In genomic region chr1:223827193-223827663, GRCh38 we compare ENCODE assay signal across 14 cellular contexts. TPM values are rescaled to one million over a fixed set of nuclear protein-coding genes. Genes with fewer than 3 reads are reported as not detected.
DNase-seq lines count a peak whose midpoint lies in the region; ATAC-seq, FAIRE-seq and TF ChIP-seq lines count a peak whose summit lies in the region.
"Had no signal": no experiment of that assay in that cellular context is flagged by ENCODE, and none has a peak within 500 bp of the region (broad histone marks: within the 10 kb centered on the region; RNA-seq: fewer than 3 reads in every experiment).

No MANE protein-coding gene starts in this region.

- intact Hi-C loops in lower leg skin (cut with DNase I; ENCODE audit: low total_unique reads), result no loop called here

- no peak for ATAC-seq in naive B cell (ENCODE audit: low read depth in 2 of 2)
- ATAC-seq: stimulated activated naive CD8-positive, alpha-beta T cell treated with anti-CD3 and anti-CD28 coated beads, Interleukin-15, amount 100 ng/mL, for 72 hours had no signal

- TF ChIP-seq CTCF in astrocyte (IDR thresholded peaks at IDR 0.05; ENCODE audit: insufficient read depth, low read depth, low read length) (no peak), lower leg skin (IDR thresholded peaks at IDR 0.05) (no peak)

- FAIRE-seq in astrocyte (lab: Jason Lieb, UNC), result no peak
- FAIRE-seq: GM19239 had no signal

- no peak overlapping the region for H2AFZ ChIP-seq in astrocyte (ENCODE audit: low read depth, low read length)

- H3K36me3 Mint-ChIP-seq in astrocyte (ENCODE audit: low read depth, unreplicated experiment), result peaks cover 3% of the 10 kb centered on the region
- H3K36me3 Mint-ChIP-seq in naive B cell, result peaks cover 0 to 4% of the 10 kb centered on the region in 2 donors

- H3K4me3 Mint-ChIP-seq in astrocyte (ENCODE audit: unreplicated experiment), result peak overlapping the region; percentile 61
- H3K4me3 Mint-ChIP-seq in naive B cell, result no peak overlapping the region
- H3K4me3 Mint-ChIP-seq: nephron; stimulated activated naive CD8-positive, alpha-beta T cell treated with anti-CD3 and anti-CD28 coated beads, Interleukin-15, amount 100 ng/mL, for 72 hours had no signal

- H3K4me1 Mint-ChIP-seq in astrocyte (ENCODE audit: low read depth, unreplicated experiment) (peaks cover 26% of the 10 kb centered on the region), naive B cell (peaks cover 56 to 64% (median 58%) of the 10 kb centered on the region in 3 donors)

- H3K4me1 ChIP-seq in astrocyte (ENCODE audit: insufficient read depth, low read length), result peaks cover 10% of the 10 kb centered on the region

- DNase-seq in ELF-1 (ENCODE audit: low read depth, low spot score), result peak; percentile 58
- DNase-seq in Kasumi-1 (lab: John Stamatoyannopoulos, UW), result peak; percentile 22 to 31
- DNase-seq in astrocyte (ENCODE audit: low read depth), result peak; percentile 37
- no peak for DNase-seq in naive B cell
- no peak for DNase-seq in retina
- DNase-seq in lower leg skin (ENCODE audit: low spot score in 2 of 2), result no peak
- DNase-seq in NCI-H1436 (lab: John Stamatoyannopoulos, UW), result no peak
- DNase-seq in cerebellar cortex (ENCODE audit: low spot score), result no peak
- DNase-seq: dorsolateral prefrontal cortex; NCI-H1105; NCI-H82; stimulated activated naive CD8-positive, alpha-beta T cell treated with anti-CD3 and anti-CD28 coated beads, Interleukin-15, amount 100 ng/mL, for 72 hours had no signal

- WGBS in lower leg skin, 2 donors, result 70 to 87% methylated on average over 3 of the region's 3 CpGs

- no peak overlapping the region for H3K4me3 ChIP-seq in astrocyte (ENCODE audit: insufficient read depth, low read depth, low read length)
- no peak overlapping the region for H3K4me3 ChIP-seq in lower leg skin (ENCODE audit: low read depth, poor library complexity, severe bottlenecking)
- H3K4me3 ChIP-seq: dorsolateral prefrontal cortex had no signal

- no peak for TF ChIP-seq POLR2A in lower leg skin (IDR thresholded peaks at IDR 0.05)

- no peaks in the 10 kb centered on the region for H3K9me3 Mint-ChIP-seq in astrocyte (ENCODE audit: unreplicated experiment)
- H3K9me3 Mint-ChIP-seq in naive B cell, result no peaks in the 10 kb centered on the region
- H3K9me3 Mint-ChIP-seq: nephron; stimulated activated naive CD8-positive, alpha-beta T cell treated with anti-CD3 and anti-CD28 coated beads, Interleukin-15, amount 100 ng/mL, for 72 hours had no signal

- peaks cover 64% of the 10 kb centered on the region for H4K20me1 ChIP-seq in astrocyte (ENCODE audit: insufficient read depth, low read length)

- peaks cover 93% of the 10 kb centered on the region for H3K79me2 ChIP-seq in astrocyte (ENCODE audit: insufficient read depth, low read length)

- H3K27me3 ChIP-seq in astrocyte (ENCODE audit: insufficient read depth, low read length), result no peaks in the 10 kb centered on the region
- H3K27me3 ChIP-seq: dorsolateral prefrontal cortex had no signal

- no peak overlapping the region for H3K27ac ChIP-seq in astrocyte (ENCODE audit: low read depth, low read length)

- no peaks in the 10 kb centered on the region for H3K36me3 ChIP-seq in astrocyte (ENCODE audit: insufficient read depth, low read length)

- no peak overlapping the region for H3K4me2 ChIP-seq in astrocyte (ENCODE audit: low read length)

- H3K27me3 Mint-ChIP-seq in astrocyte (ENCODE audit: low read depth, unreplicated experiment) (no peaks in the 10 kb centered on the region), naive B cell (no peaks in the 10 kb centered on the region)
- H3K27me3 Mint-ChIP-seq: stimulated activated naive CD8-positive, alpha-beta T cell treated with anti-CD3 and anti-CD28 coated beads, Interleukin-15, amount 100 ng/mL, for 72 hours had no signal

- H3K9ac ChIP-seq in astrocyte (ENCODE audit: low read length), result no peak overlapping the region

- no peaks in the 10 kb centered on the region for H3K9me3 ChIP-seq in astrocyte (ENCODE audit: insufficient read depth, low read depth, low read length)

- H3K27ac Mint-ChIP-seq in astrocyte (ENCODE audit: unreplicated experiment) (peak overlapping the region; percentile 81), naive B cell (peak overlapping the region in 4 of 6 donors; percentile 3 to 79 (median 24))
- H3K27ac Mint-ChIP-seq: nephron had no signal

RNA-seq across cellular contexts. Expression of gene TP53BP2, which starts 18.5 kb away (rescaled TPM):
- 42.3 and 46.6 TPM in 2 replicates for total RNA-seq in astrocyte
- 10 to 100 TPM in 4 of 6 donors, 1 to 10 TPM in 2; 2.8 to 15.5 (median 12.9) TPM for polyA plus RNA-seq in naive B cell (ENCODE audit: low read depth in 6 of 6)
- 10 to 100 TPM; 32.2 to 49.9 (median 36.6) TPM for total RNA-seq in lower leg skin

Comparison
In these comparisons a context has a peak if more than half of its experiments do, and no peak if none do; other contexts are left out.
1. DNase-seq: peak in ELF-1 (single experiment), Kasumi-1 (2 of 2) and astrocyte (single experiment); none in naive B cell (single experiment), retina (single experiment), lower leg skin (0 of 2), NCI-H1436 (single experiment) and cerebellar cortex (single experiment).